Comparison of ENCODE assay signal across 1 cellular context in genomic region chr2:104846182-104846954, GRCh38.
A peak's percentile ranks its signal among the peaks of the same experiment; 100 is the strongest.
TF ChIP-seq lines count a peak whose summit lies in the region.

No MANE protein-coding gene starts in this region.

TF ChIP-seq in GM23338, 12 proteins besides CTCF, POLR2A, EP300 and RAD21:
- no peak for TF ChIP-seq ZNF462 (CRISPR knock-in tag; IDR thresholded peaks at IDR 0.05)
- TF ChIP-seq POLR2AphosphoS5 (IDR thresholded peaks at IDR 0.05; ENCODE audit: low read depth): no peak
- no peak for TF ChIP-seq NANOG (IDR thresholded peaks at IDR 0.05; ENCODE audit: borderline replicate concordance)
- no peak for TF ChIP-seq EZH2phosphoT487 (IDR thresholded peaks at IDR 0.05; ENCODE audit: unreplicated experiment)
- no peak for TF ChIP-seq CREB1 (CRISPR knock-in tag; IDR thresholded peaks at IDR 0.05; ENCODE audit: low read depth)
- peak; percentile 51 for TF ChIP-seq EZH2 (IDR thresholded peaks at IDR 0.05; ENCODE audit: low read depth, unreplicated experiment)
- TF ChIP-seq JUNB (IDR thresholded peaks at IDR 0.05; ENCODE audit: unreplicated experiment): no peak
- no peak for TF ChIP-seq STAT1 (IDR thresholded peaks at IDR 0.05; ENCODE audit: unreplicated experiment)
